Comparison of ENCODE assay signal across 1 cellular context in the genomic region with DNA sequence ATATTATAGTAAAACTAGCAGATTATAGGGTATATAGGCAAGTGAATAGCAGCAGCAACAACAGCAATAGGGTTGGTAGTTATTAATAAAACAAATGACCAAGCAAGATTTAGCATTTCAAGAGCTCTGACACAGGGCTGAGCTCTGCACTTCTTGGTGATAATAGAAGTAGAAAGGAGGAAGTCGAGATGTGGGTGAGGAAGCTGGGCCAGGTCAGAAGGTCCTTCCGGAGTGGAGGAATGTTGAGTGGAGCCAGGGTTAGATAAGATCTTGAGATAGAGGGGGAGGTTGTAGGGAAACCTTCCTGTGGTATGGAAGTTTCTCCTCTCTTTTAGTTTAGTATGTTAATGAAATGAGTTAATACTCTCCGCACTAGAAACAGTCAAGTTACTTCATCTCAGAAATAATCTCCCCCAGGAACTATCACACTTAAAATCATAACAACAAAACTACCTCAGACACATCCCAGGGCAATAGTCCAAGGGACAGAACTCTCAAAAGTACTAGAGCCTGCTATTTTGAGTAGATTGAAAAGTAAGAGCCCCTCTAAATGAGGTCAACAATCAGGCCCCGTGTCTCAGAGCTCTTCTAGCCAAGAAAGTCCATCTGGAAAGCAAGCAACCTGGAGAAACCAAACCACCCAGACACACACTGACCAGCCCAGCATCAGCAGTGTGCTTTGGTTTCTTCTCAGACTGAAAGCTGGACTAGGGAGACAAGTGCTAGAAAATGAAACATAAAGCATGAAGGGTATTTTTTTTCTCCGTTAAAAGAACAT.
TF ChIP-seq lines count a peak whose summit lies in the region.

No MANE protein-coding gene starts in this region.

TF ChIP-seq in K562, 482 proteins besides CTCF, POLR2A, EP300 and RAD21 (continued from another document):
- TF ChIP-seq, protein P1, sequence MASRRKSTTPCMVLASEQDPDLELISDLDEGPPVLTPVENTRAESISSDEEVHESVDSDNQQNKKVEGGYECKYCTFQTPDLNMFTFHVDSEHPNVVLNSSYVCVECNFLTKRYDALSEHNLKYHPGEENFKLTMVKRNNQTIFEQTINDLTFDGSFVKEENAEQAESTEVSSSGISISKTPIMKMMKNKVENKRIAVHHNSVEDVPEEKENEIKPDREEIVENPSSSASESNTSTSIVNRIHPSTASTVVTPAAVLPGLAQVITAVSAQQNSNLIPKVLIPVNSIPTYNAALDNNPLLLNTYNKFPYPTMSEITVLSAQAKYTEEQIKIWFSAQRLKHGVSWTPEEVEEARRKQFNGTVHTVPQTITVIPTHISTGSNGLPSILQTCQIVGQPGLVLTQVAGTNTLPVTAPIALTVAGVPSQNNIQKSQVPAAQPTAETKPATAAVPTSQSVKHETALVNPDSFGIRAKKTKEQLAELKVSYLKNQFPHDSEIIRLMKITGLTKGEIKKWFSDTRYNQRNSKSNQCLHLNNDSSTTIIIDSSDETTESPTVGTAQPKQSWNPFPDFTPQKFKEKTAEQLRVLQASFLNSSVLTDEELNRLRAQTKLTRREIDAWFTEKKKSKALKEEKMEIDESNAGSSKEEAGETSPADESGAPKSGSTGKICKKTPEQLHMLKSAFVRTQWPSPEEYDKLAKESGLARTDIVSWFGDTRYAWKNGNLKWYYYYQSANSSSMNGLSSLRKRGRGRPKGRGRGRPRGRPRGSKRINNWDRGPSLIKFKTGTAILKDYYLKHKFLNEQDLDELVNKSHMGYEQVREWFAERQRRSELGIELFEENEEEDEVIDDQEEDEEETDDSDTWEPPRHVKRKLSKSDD (conservative IDR thresholded peaks at IDR 0.05; ENCODE audit: low read length) = no peak
- TF ChIP-seq, protein P2, sequence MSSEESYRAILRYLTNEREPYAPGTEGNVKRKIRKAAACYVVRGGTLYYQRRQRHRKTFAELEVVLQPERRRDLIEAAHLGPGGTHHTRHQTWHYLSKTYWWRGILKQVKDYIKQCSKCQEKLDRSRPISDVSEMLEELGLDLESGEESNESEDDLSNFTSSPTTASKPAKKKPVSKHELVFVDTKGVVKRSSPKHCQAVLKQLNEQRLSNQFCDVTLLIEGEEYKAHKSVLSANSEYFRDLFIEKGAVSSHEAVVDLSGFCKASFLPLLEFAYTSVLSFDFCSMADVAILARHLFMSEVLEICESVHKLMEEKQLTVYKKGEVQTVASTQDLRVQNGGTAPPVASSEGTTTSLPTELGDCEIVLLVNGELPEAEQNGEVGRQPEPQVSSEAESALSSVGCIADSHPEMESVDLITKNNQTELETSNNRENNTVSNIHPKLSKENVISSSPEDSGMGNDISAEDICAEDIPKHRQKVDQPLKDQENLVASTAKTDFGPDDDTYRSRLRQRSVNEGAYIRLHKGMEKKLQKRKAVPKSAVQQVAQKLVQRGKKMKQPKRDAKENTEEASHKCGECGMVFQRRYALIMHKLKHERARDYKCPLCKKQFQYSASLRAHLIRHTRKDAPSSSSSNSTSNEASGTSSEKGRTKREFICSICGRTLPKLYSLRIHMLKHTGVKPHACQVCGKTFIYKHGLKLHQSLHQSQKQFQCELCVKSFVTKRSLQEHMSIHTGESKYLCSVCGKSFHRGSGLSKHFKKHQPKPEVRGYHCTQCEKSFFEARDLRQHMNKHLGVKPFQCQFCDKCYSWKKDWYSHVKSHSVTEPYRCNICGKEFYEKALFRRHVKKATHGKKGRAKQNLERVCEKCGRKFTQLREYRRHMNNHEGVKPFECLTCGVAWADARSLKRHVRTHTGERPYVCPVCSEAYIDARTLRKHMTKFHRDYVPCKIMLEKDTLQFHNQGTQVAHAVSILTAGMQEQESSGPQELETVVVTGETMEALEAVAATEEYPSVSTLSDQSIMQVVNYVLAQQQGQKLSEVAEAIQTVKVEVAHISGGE (CRISPR knock-in tag; IDR thresholded peaks at IDR 0.05) = peak in 1 of 3 experiments; percentile 38; a peak in 1 of 6 replicates
- TF ChIP-seq ZSCAN32 (CRISPR knock-in tag; IDR thresholded peaks at IDR 0.05) (no peak), GABPB1 (CRISPR knock-in tag; IDR thresholded peaks at IDR 0.05) (no peak), ZNF717 (CRISPR knock-in tag; IDR thresholded peaks at IDR 0.05) (no peak), HDAC2 (IDR thresholded peaks at IDR 0.05) (no peak), ZBED1 (IDR thresholded peaks at IDR 0.05) (no peak), ZKSCAN3 (CRISPR knock-in tag; IDR thresholded peaks at IDR 0.05) (no peak), RCOR1 (IDR thresholded peaks at IDR 0.05; ENCODE audit: borderline replicate concordance in 1 of 2, low read depth in 2 of 2, low read length in 2 of 2) (peak in 1 of 2 experiments; percentile 57; a peak in 1 of 4 replicates)
- TF ChIP-seq, protein P3, sequence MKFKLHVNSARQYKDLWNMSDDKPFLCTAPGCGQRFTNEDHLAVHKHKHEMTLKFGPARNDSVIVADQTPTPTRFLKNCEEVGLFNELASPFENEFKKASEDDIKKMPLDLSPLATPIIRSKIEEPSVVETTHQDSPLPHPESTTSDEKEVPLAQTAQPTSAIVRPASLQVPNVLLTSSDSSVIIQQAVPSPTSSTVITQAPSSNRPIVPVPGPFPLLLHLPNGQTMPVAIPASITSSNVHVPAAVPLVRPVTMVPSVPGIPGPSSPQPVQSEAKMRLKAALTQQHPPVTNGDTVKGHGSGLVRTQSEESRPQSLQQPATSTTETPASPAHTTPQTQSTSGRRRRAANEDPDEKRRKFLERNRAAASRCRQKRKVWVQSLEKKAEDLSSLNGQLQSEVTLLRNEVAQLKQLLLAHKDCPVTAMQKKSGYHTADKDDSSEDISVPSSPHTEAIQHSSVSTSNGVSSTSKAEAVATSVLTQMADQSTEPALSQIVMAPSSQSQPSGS (CRISPR knock-in tag; IDR thresholded peaks at IDR 0.05) = no peak
- TF ChIP-seq, protein P4, sequence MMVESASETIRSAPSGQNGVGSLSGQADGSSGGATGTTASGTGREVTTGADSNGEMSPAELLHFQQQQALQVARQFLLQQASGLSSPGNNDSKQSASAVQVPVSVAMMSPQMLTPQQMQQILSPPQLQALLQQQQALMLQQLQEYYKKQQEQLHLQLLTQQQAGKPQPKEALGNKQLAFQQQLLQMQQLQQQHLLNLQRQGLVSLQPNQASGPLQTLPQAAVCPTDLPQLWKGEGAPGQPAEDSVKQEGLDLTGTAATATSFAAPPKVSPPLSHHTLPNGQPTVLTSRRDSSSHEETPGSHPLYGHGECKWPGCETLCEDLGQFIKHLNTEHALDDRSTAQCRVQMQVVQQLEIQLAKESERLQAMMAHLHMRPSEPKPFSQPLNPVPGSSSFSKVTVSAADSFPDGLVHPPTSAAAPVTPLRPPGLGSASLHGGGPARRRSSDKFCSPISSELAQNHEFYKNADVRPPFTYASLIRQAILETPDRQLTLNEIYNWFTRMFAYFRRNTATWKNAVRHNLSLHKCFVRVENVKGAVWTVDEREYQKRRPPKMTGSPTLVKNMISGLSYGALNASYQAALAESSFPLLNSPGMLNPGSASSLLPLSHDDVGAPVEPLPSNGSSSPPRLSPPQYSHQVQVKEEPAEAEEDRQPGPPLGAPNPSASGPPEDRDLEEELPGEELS (CRISPR knock-in tag; IDR thresholded peaks at IDR 0.05; ENCODE audit: borderline replicate concordance) = no peak
